Comparison of ENCODE assay signal across 1 cellular context in the genomic region with DNA sequence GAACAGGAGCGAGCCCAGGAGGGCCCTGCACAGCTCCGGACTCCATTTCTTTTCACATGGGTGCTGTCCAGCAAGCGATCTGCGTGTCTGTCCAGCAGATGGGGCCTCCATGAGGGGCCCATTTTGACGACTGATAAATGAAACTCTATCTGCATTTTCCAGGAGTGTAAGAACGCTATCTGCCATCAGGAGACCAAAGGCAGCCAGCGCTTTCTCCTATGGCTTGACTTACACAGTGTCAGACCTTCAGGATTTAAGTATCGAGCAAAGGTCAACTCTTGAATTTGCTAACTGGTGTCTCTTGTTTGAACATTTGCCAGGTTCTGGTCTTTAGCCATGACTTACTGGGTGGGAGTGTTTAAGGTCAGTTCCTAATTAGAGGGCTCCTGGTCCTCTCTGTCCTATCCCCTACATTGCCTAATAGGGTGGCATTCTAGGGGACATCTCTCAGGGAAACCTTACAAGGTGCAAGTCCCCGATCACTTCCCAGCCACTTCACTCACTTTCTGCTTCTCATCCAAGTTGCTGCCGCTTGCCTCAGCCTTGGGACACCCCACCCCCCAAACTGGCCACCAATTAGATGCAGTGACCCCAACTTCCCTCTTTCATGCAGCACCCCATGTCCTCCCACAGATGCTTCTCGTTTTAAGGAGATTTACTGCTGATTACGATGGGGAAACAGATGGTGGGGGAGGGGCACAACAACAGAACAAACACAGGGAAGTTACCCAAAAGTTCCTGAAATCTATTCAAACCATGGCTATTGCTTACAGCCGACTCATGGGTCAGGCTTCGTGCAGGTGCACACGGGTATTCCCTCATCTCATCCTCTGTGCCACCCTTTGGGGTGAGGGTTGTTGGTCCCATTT.
TF ChIP-seq lines count a peak whose summit lies in the region.

No MANE protein-coding gene starts in this region.

TF ChIP-seq in K562, 482 proteins besides CTCF, POLR2A, EP300 and RAD21 (continued from another document and continues in another):
- TF ChIP-seq CREM (IDR thresholded peaks at IDR 0.05; ENCODE audit: low read depth), result peak; percentile 66
- TF ChIP-seq, protein P1, sequence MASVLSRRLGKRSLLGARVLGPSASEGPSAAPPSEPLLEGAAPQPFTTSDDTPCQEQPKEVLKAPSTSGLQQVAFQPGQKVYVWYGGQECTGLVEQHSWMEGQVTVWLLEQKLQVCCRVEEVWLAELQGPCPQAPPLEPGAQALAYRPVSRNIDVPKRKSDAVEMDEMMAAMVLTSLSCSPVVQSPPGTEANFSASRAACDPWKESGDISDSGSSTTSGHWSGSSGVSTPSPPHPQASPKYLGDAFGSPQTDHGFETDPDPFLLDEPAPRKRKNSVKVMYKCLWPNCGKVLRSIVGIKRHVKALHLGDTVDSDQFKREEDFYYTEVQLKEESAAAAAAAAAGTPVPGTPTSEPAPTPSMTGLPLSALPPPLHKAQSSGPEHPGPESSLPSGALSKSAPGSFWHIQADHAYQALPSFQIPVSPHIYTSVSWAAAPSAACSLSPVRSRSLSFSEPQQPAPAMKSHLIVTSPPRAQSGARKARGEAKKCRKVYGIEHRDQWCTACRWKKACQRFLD (CRISPR knock-in tag; IDR thresholded peaks at IDR 0.05), result peak; percentile 89
- TF ChIP-seq HDGF (IDR thresholded peaks at IDR 0.05), result no peak
- peak; percentile 97 for TF ChIP-seq ZNF197 (CRISPR knock-in tag; IDR thresholded peaks at IDR 0.05; ENCODE audit: low read depth)
- TF ChIP-seq, protein P2, sequence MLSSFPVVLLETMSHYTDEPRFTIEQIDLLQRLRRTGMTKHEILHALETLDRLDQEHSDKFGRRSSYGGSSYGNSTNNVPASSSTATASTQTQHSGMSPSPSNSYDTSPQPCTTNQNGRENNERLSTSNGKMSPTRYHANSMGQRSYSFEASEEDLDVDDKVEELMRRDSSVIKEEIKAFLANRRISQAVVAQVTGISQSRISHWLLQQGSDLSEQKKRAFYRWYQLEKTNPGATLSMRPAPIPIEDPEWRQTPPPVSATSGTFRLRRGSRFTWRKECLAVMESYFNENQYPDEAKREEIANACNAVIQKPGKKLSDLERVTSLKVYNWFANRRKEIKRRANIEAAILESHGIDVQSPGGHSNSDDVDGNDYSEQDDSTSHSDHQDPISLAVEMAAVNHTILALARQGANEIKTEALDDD (IDR thresholded peaks at IDR 0.05), result peak; percentile 32; the same call in 1 of the 2 replicates
- peak; percentile 35; the same call in 1 of the 2 replicates for TF ChIP-seq RHOXF2B (CRISPR knock-in tag; conservative IDR thresholded peaks at IDR 0.05)
- no peak for TF ChIP-seq ZNF224 (CRISPR knock-in tag; IDR thresholded peaks at IDR 0.05)
- no peak; the same call in 1 of the 2 replicates for TF ChIP-seq ZZZ3 (IDR thresholded peaks at IDR 0.05)
- TF ChIP-seq, protein P3, sequence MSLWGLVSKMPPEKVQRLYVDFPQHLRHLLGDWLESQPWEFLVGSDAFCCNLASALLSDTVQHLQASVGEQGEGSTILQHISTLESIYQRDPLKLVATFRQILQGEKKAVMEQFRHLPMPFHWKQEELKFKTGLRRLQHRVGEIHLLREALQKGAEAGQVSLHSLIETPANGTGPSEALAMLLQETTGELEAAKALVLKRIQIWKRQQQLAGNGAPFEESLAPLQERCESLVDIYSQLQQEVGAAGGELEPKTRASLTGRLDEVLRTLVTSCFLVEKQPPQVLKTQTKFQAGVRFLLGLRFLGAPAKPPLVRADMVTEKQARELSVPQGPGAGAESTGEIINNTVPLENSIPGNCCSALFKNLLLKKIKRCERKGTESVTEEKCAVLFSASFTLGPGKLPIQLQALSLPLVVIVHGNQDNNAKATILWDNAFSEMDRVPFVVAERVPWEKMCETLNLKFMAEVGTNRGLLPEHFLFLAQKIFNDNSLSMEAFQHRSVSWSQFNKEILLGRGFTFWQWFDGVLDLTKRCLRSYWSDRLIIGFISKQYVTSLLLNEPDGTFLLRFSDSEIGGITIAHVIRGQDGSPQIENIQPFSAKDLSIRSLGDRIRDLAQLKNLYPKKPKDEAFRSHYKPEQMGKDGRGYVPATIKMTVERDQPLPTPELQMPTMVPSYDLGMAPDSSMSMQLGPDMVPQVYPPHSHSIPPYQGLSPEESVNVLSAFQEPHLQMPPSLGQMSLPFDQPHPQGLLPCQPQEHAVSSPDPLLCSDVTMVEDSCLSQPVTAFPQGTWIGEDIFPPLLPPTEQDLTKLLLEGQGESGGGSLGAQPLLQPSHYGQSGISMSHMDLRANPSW (CRISPR knock-in tag; IDR thresholded peaks at IDR 0.05), result no peak
- TF ChIP-seq HNRNPK (IDR thresholded peaks at IDR 0.05; ENCODE audit: low read depth, low read length, poor library complexity, severe bottlenecking), result no peak
- no peak for TF ChIP-seq ZNF699 (CRISPR knock-in tag; IDR thresholded peaks at IDR 0.05; ENCODE audit: insufficient replicate concordance)
- TF ChIP-seq HMGN3 (IDR thresholded peaks at IDR 0.05; ENCODE audit: borderline replicate concordance, extremely low read depth, insufficient read length, low read depth, low read length), result no peak
- no peak for TF ChIP-seq KDM2B (CRISPR knock-in tag; IDR thresholded peaks at IDR 0.05)
- TF ChIP-seq TAF7 (tag; IDR thresholded peaks at IDR 0.05), result peak; percentile 14; the same call in 1 of the 2 replicates
- TF ChIP-seq MTA2 (IDR thresholded peaks at IDR 0.05; ENCODE audit: low read depth), result peak; percentile 37
- no peak for TF ChIP-seq SIN3B (IDR thresholded peaks at IDR 0.05; ENCODE audit: low read depth)
- peak; percentile 63 for TF ChIP-seq NEUROD1 (IDR thresholded peaks at IDR 0.05; ENCODE audit: borderline replicate concordance, low read depth, low read length, partially characterized antibody)
- TF ChIP-seq, protein P4, sequence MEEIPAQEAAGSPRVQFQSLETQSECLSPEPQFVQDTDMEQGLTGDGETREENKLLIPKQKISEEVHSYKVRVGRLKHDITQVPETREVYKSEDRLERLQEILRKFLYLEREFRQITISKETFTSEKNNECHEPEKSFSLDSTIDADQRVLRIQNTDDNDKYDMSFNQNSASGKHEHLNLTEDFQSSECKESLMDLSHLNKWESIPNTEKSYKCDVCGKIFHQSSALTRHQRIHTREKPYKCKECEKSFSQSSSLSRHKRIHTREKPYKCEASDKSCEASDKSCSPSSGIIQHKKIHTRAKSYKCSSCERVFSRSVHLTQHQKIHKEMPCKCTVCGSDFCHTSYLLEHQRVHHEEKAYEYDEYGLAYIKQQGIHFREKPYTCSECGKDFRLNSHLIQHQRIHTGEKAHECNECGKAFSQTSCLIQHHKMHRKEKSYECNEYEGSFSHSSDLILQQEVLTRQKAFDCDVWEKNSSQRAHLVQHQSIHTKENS (CRISPR knock-in tag; IDR thresholded peaks at IDR 0.05), result no peak
- peak; percentile 83; the same call in 1 of the 2 replicates for TF ChIP-seq KAT7 (CRISPR knock-in tag; IDR thresholded peaks at IDR 0.05; ENCODE audit: borderline replicate concordance)
- TF ChIP-seq NR4A1 (CRISPR knock-in tag; IDR thresholded peaks at IDR 0.05), result no peak
- TF ChIP-seq NR4A1 (tag; IDR thresholded peaks at IDR 0.05), result peak; percentile 19
- no peak for TF ChIP-seq ZNF507 (tag; conservative IDR thresholded peaks at IDR 0.05)
- no peak for TF ChIP-seq PHF8 (IDR thresholded peaks at IDR 0.05; ENCODE audit: borderline replicate concordance, low read length)
- no peak for TF ChIP-seq HNRNPLL (IDR thresholded peaks at IDR 0.05; ENCODE audit: low read depth, low read length, poor library complexity, severe bottlenecking)
- no peak for TF ChIP-seq PTRF (tag; IDR thresholded peaks at IDR 0.05)
- TF ChIP-seq, protein P5, sequence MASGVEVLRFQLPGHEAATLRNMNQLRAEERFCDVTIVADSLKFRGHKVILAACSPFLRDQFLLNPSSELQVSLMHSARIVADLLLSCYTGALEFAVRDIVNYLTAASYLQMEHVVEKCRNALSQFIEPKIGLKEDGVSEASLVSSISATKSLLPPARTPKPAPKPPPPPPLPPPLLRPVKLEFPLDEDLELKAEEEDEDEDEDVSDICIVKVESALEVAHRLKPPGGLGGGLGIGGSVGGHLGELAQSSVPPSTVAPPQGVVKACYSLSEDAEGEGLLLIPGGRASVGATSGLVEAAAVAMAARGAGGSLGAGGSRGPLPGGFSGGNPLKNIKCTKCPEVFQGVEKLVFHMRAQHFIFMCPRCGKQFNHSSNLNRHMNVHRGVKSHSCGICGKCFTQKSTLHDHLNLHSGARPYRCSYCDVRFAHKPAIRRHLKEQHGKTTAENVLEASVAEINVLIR (CRISPR knock-in tag; IDR thresholded peaks at IDR 0.05), result peak; percentile 36; the same call in 1 of the 2 replicates
- TF ChIP-seq CBX1 (IDR thresholded peaks at IDR 0.05; ENCODE audit: low read depth), result 0 out of 2 replicates have a peak, but pooled peaks have one; percentile 67
- no peak for TF ChIP-seq SRSF3 (IDR thresholded peaks at IDR 0.05; ENCODE audit: insufficient read depth, low read length)
- TF ChIP-seq PHB2 (IDR thresholded peaks at IDR 0.05; ENCODE audit: low read depth), result no peak
- TF ChIP-seq, protein P6, sequence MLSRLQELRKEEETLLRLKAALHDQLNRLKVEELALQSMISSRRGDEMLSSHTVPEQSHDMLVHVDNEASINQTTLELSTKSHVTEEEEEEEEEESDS (CRISPR knock-in tag; IDR thresholded peaks at IDR 0.05), result no peak
- TF ChIP-seq SREBF2 (CRISPR knock-in tag; IDR thresholded peaks at IDR 0.05), result no peak
- TF ChIP-seq CXXC5 (CRISPR knock-in tag; IDR thresholded peaks at IDR 0.05), result peak; percentile 72
- TF ChIP-seq, protein P7, sequence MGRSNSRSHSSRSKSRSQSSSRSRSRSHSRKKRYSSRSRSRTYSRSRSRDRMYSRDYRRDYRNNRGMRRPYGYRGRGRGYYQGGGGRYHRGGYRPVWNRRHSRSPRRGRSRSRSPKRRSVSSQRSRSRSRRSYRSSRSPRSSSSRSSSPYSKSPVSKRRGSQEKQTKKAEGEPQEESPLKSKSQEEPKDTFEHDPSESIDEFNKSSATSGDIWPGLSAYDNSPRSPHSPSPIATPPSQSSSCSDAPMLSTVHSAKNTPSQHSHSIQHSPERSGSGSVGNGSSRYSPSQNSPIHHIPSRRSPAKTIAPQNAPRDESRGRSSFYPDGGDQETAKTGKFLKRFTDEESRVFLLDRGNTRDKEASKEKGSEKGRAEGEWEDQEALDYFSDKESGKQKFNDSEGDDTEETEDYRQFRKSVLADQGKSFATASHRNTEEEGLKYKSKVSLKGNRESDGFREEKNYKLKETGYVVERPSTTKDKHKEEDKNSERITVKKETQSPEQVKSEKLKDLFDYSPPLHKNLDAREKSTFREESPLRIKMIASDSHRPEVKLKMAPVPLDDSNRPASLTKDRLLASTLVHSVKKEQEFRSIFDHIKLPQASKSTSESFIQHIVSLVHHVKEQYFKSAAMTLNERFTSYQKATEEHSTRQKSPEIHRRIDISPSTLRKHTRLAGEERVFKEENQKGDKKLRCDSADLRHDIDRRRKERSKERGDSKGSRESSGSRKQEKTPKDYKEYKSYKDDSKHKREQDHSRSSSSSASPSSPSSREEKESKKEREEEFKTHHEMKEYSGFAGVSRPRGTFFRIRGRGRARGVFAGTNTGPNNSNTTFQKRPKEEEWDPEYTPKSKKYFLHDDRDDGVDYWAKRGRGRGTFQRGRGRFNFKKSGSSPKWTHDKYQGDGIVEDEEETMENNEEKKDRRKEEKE (IDR thresholded peaks at IDR 0.05; ENCODE audit: borderline replicate concordance in 1 of 2, control insufficient read depth in 1 of 2, low read depth in 2 of 2, low read length in 1 of 2), result no peak
- peak; percentile 49; the same call in 1 of the 2 replicates for TF ChIP-seq ZNF644 (tag; IDR thresholded peaks at IDR 0.05; ENCODE audit: low read depth)
- TF ChIP-seq, protein P8, sequence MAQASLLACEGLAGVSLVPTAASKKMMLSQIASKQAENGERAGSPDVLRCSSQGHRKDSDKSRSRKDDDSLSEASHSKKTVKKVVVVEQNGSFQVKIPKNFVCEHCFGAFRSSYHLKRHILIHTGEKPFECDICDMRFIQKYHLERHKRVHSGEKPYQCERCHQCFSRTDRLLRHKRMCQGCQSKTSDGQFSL (CRISPR knock-in tag; IDR thresholded peaks at IDR 0.05), result peak; percentile 43; the same call in 1 of the 2 replicates
- TF ChIP-seq, protein P8 (tag; IDR thresholded peaks at IDR 0.05), result no peak
- TF ChIP-seq FOXA3 (CRISPR knock-in tag; conservative IDR thresholded peaks at IDR 0.05 in 1 of 2, IDR thresholded peaks at IDR 0.05 in 1 of 2), result peak; percentile 79 to 84; a peak in 2 of 4 replicates
- TF ChIP-seq GTF2E2 (tag; IDR thresholded peaks at IDR 0.05), result peak; percentile 76; the same call in 1 of the 2 replicates
- peak; percentile 82 for TF ChIP-seq HDAC2 (IDR thresholded peaks at IDR 0.05)
- no peak for TF ChIP-seq MYBL2 (IDR thresholded peaks at IDR 0.05; ENCODE audit: low read depth)
- no peak for TF ChIP-seq MYBL2 (CRISPR knock-in tag; IDR thresholded peaks at IDR 0.05; ENCODE audit: borderline replicate concordance)
- TF ChIP-seq ZNF24 (IDR thresholded peaks at IDR 0.05), result peak; percentile 37; the same call in 1 of the 2 replicates
- TF ChIP-seq ZNF184 (CRISPR knock-in tag; IDR thresholded peaks at IDR 0.05), result no peak
- TF ChIP-seq NFE2L1 (tag; IDR thresholded peaks at IDR 0.05; ENCODE audit: borderline replicate concordance, low read depth), result no peak
- no peak for TF ChIP-seq ZKSCAN1 (IDR thresholded peaks at IDR 0.05; ENCODE audit: low read depth, low read length)
- peak; percentile 83; the same call in 1 of the 2 replicates for TF ChIP-seq ZNF766 (CRISPR knock-in tag; conservative IDR thresholded peaks at IDR 0.05)
- no peak for TF ChIP-seq CCAR2 (IDR thresholded peaks at IDR 0.05; ENCODE audit: low read depth, low read length)
- TF ChIP-seq, protein P9, sequence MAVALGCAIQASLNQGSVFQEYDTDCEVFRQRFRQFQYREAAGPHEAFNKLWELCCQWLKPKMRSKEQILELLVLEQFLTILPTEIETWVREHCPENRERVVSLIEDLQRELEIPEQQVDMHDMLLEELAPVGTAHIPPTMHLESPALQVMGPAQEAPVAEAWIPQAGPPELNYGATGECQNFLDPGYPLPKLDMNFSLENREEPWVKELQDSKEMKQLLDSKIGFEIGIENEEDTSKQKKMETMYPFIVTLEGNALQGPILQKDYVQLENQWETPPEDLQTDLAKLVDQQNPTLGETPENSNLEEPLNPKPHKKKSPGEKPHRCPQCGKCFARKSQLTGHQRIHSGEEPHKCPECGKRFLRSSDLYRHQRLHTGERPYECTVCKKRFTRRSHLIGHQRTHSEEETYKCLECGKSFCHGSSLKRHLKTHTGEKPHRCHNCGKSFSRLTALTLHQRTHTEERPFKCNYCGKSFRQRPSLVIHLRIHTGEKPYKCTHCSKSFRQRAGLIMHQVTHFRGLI (CRISPR knock-in tag; IDR thresholded peaks at IDR 0.05), result peak; percentile 73
- peak; percentile 37 for TF ChIP-seq CBFA2T2 (conservative IDR thresholded peaks at IDR 0.05)
- TF ChIP-seq PTTG1 (tag; IDR thresholded peaks at IDR 0.05; ENCODE audit: low read depth), result peak; percentile 38; the same call in 1 of the 2 replicates
- TF ChIP-seq C11orf30 (IDR thresholded peaks at IDR 0.05; ENCODE audit: low read depth), result no peak
- TF ChIP-seq, protein P10, sequence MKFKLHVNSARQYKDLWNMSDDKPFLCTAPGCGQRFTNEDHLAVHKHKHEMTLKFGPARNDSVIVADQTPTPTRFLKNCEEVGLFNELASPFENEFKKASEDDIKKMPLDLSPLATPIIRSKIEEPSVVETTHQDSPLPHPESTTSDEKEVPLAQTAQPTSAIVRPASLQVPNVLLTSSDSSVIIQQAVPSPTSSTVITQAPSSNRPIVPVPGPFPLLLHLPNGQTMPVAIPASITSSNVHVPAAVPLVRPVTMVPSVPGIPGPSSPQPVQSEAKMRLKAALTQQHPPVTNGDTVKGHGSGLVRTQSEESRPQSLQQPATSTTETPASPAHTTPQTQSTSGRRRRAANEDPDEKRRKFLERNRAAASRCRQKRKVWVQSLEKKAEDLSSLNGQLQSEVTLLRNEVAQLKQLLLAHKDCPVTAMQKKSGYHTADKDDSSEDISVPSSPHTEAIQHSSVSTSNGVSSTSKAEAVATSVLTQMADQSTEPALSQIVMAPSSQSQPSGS (CRISPR knock-in tag; IDR thresholded peaks at IDR 0.05), result no peak
